ENCODE assay signal across 9 cellular contexts in the genomic region with DNA sequence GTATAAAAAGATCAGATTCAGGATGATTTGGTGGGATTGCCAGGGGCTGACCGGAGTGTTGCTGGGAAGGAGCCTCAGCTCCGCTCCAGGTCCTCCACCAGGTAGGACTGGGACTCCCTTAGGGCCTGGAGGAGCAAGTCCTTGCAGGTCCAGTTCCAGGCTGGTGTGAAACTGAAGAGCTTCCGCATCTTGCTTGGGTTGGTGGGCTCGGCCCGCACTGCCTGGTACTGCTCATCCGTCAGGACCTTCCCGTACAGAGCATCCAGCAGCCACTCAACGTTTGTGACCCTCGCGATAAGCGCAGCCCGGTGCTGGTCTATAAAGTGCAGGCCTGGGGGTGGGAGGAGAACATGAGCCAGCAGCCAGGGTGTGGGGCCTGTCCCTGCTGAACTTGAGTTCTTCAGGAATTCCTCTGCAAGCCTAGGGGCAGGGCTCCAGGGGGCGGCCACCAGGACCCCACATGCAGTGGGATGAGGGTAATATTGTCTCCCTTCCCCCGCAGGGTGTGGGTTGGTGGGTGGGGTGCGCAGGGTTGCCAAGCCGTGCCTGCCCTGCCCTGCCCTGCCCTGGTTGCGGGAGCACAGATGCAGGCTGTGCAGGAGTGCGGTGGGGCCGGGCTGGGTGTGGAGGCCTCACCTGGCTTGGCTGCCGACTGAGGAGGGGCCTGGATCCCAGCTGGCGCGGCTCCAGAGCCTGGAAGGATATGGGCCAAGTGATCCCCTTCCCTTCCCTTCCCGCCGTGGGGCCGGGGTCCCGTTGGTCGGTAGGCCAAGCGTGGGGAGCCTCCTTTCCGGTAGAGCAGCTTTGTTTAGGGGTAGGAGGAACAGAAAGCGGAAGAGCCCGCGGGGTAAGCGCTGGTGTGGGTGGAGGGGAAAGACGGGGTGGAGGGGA. TPM values are rescaled to one million over a fixed set of nuclear protein-coding genes. Genes with fewer than 3 reads are reported as not detected.
A peak's percentile ranks its signal among the peaks of the same experiment; 100 is the strongest.
DNase-seq lines count a peak whose midpoint lies in the region; ATAC-seq and TF ChIP-seq lines count a peak whose summit lies in the region.
"Had no signal": no experiment of that assay in that cellular context is flagged by ENCODE, and none has a peak within 500 bp of the region (broad histone marks: within the 10 kb centered on the region; RNA-seq: fewer than 3 reads in every experiment).

No MANE protein-coding gene starts in this region.

- no peak for TF ChIP-seq CTCF in left lung (IDR thresholded peaks at IDR 0.05)

- intact Hi-C loops in left lung (cut with DNase I), result no loop called here

- H3K27ac ChIP-seq in left lung, result peak overlapping the region; percentile 51 to 92
- H3K27ac ChIP-seq: C4-2B had no signal

- H3K27me3 Mint-ChIP-seq in stimulated activated naive CD8-positive, alpha-beta T cell treated with anti-CD3 and anti-CD28 coated beads, Interleukin-15, amount 100 ng/mL, for 72 hours, result peaks cover 5% of the 10 kb centered on the region

- peak overlapping the region; percentile 86 to 92 for H3K4me3 Mint-ChIP-seq in stimulated activated naive CD8-positive, alpha-beta T cell treated with anti-CD3 and anti-CD28 coated beads, Interleukin-15, amount 100 ng/mL, for 72 hours

- DNase-seq in NCI-H2227 (lab: John Stamatoyannopoulos, UW; ENCODE audit: unreplicated experiment) (peak; percentile 44), NCI-H2227 treated with DMSO at 0.1 percent for 48 hours (lab: John Stamatoyannopoulos, UW) (no peak), SIG-M5 treated with dmso at 0.1 percent for 504 hours (lab: John Stamatoyannopoulos, UW; ENCODE audit: unreplicated experiment) (peak; percentile 86), cerebellar cortex (ENCODE audit: low spot score) (peak; percentile 40), left lung (peak; percentile 50 to 89), occipital lobe (lab: John Stamatoyannopoulos, UW) (no peak)
- peak; percentile 54 to 62 for DNase-seq in stimulated activated naive CD8-positive, alpha-beta T cell treated with anti-CD3 and anti-CD28 coated beads, Interleukin-15, amount 100 ng/mL, for 72 hours

- ATAC-seq in HG02870 (IDR thresholded peaks at IDR 0.05; ENCODE audit: unreplicated experiment) (peak; percentile 38), left lung (peak; percentile 78)
- peak; percentile 74 for ATAC-seq in stimulated activated naive CD8-positive, alpha-beta T cell treated with anti-CD3 and anti-CD28 coated beads, Interleukin-15, amount 100 ng/mL, for 72 hours

- H3K27ac Mint-ChIP-seq in stimulated activated naive CD8-positive, alpha-beta T cell treated with anti-CD3 and anti-CD28 coated beads, Interleukin-15, amount 100 ng/mL, for 72 hours, result peak overlapping the region in 1 of 2 donors; percentile 95

- no peaks in the 10 kb centered on the region for H3K9me3 ChIP-seq in left lung

- peaks cover 0 to 8% of the 10 kb centered on the region in 2 donors for H3K9me3 Mint-ChIP-seq in stimulated activated naive CD8-positive, alpha-beta T cell treated with anti-CD3 and anti-CD28 coated beads, Interleukin-15, amount 100 ng/mL, for 72 hours

- peaks cover 7 to 44% of the 10 kb centered on the region in 2 donors for H3K4me1 ChIP-seq in left lung

- no peaks in the 10 kb centered on the region for H3K27me3 ChIP-seq in left lung

- peaks cover 55% of the 10 kb centered on the region for H3K4me1 Mint-ChIP-seq in stimulated activated naive CD8-positive, alpha-beta T cell treated with anti-CD3 and anti-CD28 coated beads, Interleukin-15, amount 100 ng/mL, for 72 hours

- peak overlapping the region; percentile 74 to 95 for H3K4me3 ChIP-seq in left lung

- H3K36me3 ChIP-seq in left lung, result peaks cover 0 to 22% of the 10 kb centered on the region in 2 donors

RNA-seq across cellular contexts. Expression of gene PYCARD, which starts 0.8 kb away (rescaled TPM):
- total RNA-seq in left lung (10 to 100 TPM; 46.4 to 59.8 TPM), occipital lobe (6.6 TPM)

RNA-seq across cellular contexts. Expression of gene TRIM72, which starts 12.2 kb away (rescaled TPM):
- total RNA-seq in left lung (under 1 TPM; 0.06 to 0.08 TPM), occipital lobe (2.3 TPM)

RNA-seq across cellular contexts. Expression of gene PYDC1, which starts 15.2 kb away (rescaled TPM):
- not detected for total RNA-seq in left lung
- 0.78 TPM for total RNA-seq in occipital lobe

RNA-seq across cellular contexts. Expression of gene FUS, which starts 21.8 kb away (rescaled TPM):
- total RNA-seq in left lung (100 to 1,000 TPM; 180 to 259 TPM), occipital lobe (50.4 TPM)

RNA-seq across cellular contexts. Expression of gene PRSS36, which starts 51.9 kb away (rescaled TPM):
- 1 to 10 TPM; 4.8 to 5.8 TPM for total RNA-seq in left lung
- total RNA-seq in occipital lobe, result not detected

Comparison
In these comparisons a context has a peak if more than half of its experiments do, and no peak if none do; other contexts are left out.
1. DNase-seq: peak in NCI-H2227 (single experiment), SIG-M5 treated with dmso at 0.1 percent for 504 hours (single experiment), cerebellar cortex (single experiment), left lung (2 of 2) and stimulated activated naive CD8-positive, alpha-beta T cell treated with anti-CD3 and anti-CD28 coated beads, Interleukin-15, amount 100 ng/mL, for 72 hours (2 of 2); none in NCI-H2227 treated with DMSO at 0.1 percent for 48 hours (single experiment) and occipital lobe (single experiment).
2. Peak in every context shown above with its lines, with median percentiles within 50 percentile points of each other: ATAC-seq.